Comparison of ENCODE assay signal across 7 cellular contexts in the genomic region with DNA sequence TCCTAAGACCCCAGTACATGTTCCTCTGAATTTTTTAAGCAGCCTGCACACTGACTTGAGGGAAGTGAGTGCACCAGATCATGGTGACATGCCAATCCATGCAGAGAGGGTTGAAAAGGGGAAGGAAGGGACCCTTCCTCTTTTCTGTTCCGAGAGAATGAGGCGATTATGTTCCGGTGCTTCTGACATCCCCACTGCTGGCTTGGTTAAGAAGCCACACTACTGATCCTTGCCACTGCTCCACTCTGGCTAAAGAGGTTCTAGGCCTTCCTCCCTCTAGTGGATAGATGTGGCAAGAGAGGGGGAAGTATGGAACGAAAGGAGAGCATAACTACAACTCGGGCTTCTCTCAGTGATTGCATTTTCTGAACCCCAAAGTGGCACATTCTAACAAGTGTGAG. TPM values are rescaled to one million over a fixed set of nuclear protein-coding genes. Genes with fewer than 3 reads are reported as not detected.
DNase-seq lines count a peak whose midpoint lies in the region; ATAC-seq and TF ChIP-seq lines count a peak whose summit lies in the region.

No MANE protein-coding gene starts in this region.

- no peaks in the 10 kb centered on the region for H3K36me3 Mint-ChIP-seq in type B pancreatic cell

- no peak overlapping the region for H3K9ac ChIP-seq in MM.1S (ENCODE audit: low read length)

- H3K4me2 ChIP-seq in MM.1S (ENCODE audit: low read depth, low read length): peak overlapping the region; percentile 20

- H3K4me3 ChIP-seq in MM.1S (ENCODE audit: low read length): no peak overlapping the region

- peak; percentile 91 for TF ChIP-seq CTCF in MM.1S (IDR thresholded peaks at IDR 0.05; ENCODE audit: low read length)
- TF ChIP-seq CTCF in type B pancreatic cell (conservative IDR thresholded peaks at IDR 0.05): peak; percentile 75

- no peaks in the 10 kb centered on the region for H3K36me3 ChIP-seq in MM.1S (replicated peaks; ENCODE audit: insufficient read depth, low read length)

- ATAC-seq in GM21723 (IDR thresholded peaks at IDR 0.05; ENCODE audit: unreplicated experiment): peak; percentile 49

- H3K9me2 ChIP-seq in MM.1S (replicated peaks; ENCODE audit: insufficient read depth, low read length): no peaks in the 10 kb centered on the region

- DNase-seq in GDM1 (lab: John Stamatoyannopoulos, UW): peak; percentile 97
- DNase-seq in MM.1S: peak; percentile 85
- peak; percentile 100 for DNase-seq in SKM-1 (lab: John Stamatoyannopoulos, UW; ENCODE audit: unreplicated experiment)
- DNase-seq in dedifferentiated amniotic fluid mesenchymal stem cell (ENCODE audit: extremely low spot score): peak; percentile 36
- peak; percentile 65 to 73 for DNase-seq in lung microvascular endothelial cell (ENCODE audit: low read depth in 2 of 2)
- DNase-seq in type B pancreatic cell (ENCODE audit: extremely low spot score, unreplicated experiment): no peak

- no peaks in the 10 kb centered on the region for H3K9me3 ChIP-seq in MM.1S (replicated peaks; ENCODE audit: insufficient read depth, low read length)

- no peaks in the 10 kb centered on the region for H3K27me3 ChIP-seq in MM.1S (replicated peaks; ENCODE audit: insufficient read depth, low read length)

- peaks cover 18% of the 10 kb centered on the region for H3K4me1 Mint-ChIP-seq in type B pancreatic cell (ENCODE audit: unreplicated experiment)

- H3K27ac Mint-ChIP-seq in type B pancreatic cell: peak overlapping the region; percentile 32

- peak overlapping the region; percentile 77 for H3K4me3 Mint-ChIP-seq in type B pancreatic cell

- H3K79me2 ChIP-seq in MM.1S (ENCODE audit: low read length): peaks cover 14% of the 10 kb centered on the region

- no peak overlapping the region for H3K27ac ChIP-seq in MM.1S (ENCODE audit: low read length)

- peak overlapping the region; percentile 50 for H2AFZ ChIP-seq in MM.1S (ENCODE audit: low read length)

- no peaks in the 10 kb centered on the region for H3K9me3 Mint-ChIP-seq in type B pancreatic cell

- H3F3A ChIP-seq in MM.1S (ENCODE audit: insufficient read depth, low read length): no peaks in the 10 kb centered on the region; the same call in 1 of the 2 replicates

- no peaks in the 10 kb centered on the region for H4K20me1 ChIP-seq in MM.1S (ENCODE audit: insufficient read depth, low read length)

- H3K4me1 ChIP-seq in MM.1S (ENCODE audit: low read length): peaks cover 26% of the 10 kb centered on the region

- H3K27me3 Mint-ChIP-seq in type B pancreatic cell: peaks cover 23% of the 10 kb centered on the region

RNA-seq across cellular contexts. Expression of a gene that starts 1.8 kb away (rescaled TPM):
- total RNA-seq in lung microvascular endothelial cell (24.8 and 55.2 TPM in 2 replicates), type B pancreatic cell (ENCODE audit: low replicate concordance) (55.2 and 56.8 TPM in 2 replicates)

RNA-seq across cellular contexts. Expression of a gene that starts 10.8 kb away (rescaled TPM):
- total RNA-seq in lung microvascular endothelial cell (62.1 and 141 TPM in 2 replicates), type B pancreatic cell (ENCODE audit: low replicate concordance) (52.4 and 71.3 TPM in 2 replicates)

RNA-seq across cellular contexts. Expression of a gene that starts 38.3 kb away (rescaled TPM):
- total RNA-seq in lung microvascular endothelial cell (62.3 and 70.0 TPM in 2 replicates), type B pancreatic cell (ENCODE audit: low replicate concordance) (75.8 and 88.2 TPM in 2 replicates)

RNA-seq across cellular contexts. Expression of a gene that starts 41.9 kb away (rescaled TPM):
- total RNA-seq in lung microvascular endothelial cell (18.1 and 22.0 TPM in 2 replicates), type B pancreatic cell (ENCODE audit: low replicate concordance) (24.4 and 33.8 TPM in 2 replicates)

RNA-seq across cellular contexts. Expression of a gene that starts 57.4 kb away (rescaled TPM):
- total RNA-seq in lung microvascular endothelial cell (under 0.01 TPM in 2 replicates), type B pancreatic cell (ENCODE audit: low replicate concordance) (0.71 and 4.9 TPM in 2 replicates)
